In the genomic region with DNA sequence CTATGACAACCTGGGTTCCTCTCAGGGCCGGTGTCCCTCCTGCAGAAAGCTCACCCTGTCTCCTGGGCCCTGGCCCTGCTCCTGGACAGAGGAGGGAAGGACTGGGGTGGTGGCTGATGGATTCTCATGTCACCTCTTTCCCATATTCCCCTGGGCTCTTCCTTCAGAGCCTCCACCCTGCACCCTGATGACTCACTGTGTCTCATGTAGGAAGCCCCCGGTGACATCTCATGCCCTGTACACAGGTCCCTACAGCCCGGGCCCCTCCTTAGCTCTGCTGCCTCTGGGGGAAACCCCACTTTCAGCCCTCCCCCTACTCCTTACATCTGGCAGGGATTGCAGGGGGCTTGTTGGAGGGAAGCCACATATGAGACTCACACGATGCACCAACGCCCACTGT, we compare ENCODE assay signal across 8 cellular contexts.
DNase-seq lines count a peak whose midpoint lies in the region; ATAC-seq and TF ChIP-seq lines count a peak whose summit lies in the region.
"Not testable (repeated sequence)": the region's sequence is repeated elsewhere in the genome, so short reads cannot be mapped to it uniquely, and the experiment has no call there.

No MANE protein-coding gene starts in this region.

- H3K9me2 ChIP-seq in HCT116 (ENCODE audit: insufficient read depth): not testable (repeated sequence)

- H3F3A ChIP-seq in neural progenitor cell (ENCODE audit: low read depth): not testable (repeated sequence)

- ATAC-seq in HCT116 (peak; percentile 74), Panc1 (peak; percentile 24; the same call in 1 of the 2 replicates)

- not testable (repeated sequence) for H4K20me1 ChIP-seq in HCT116 (ENCODE audit: insufficient read depth); neural progenitor cell (ENCODE audit: low read depth)

- not testable (repeated sequence) for H3K27me3 Mint-ChIP-seq in endodermal cell (ENCODE audit: insufficient read depth); neural progenitor cell (ENCODE audit: insufficient read depth, low read depth)
- H3K27me3 Mint-ChIP-seq in glutamatergic neuron (ENCODE audit: unreplicated experiment): peaks cover 17% of the 10 kb centered on the region

- in situ Hi-C loops in Panc1 (cut with HindIII; ENCODE audit: low pct_unique_long_range_greater_than_20kb, low sequenced_read_pairs): not testable (repeated sequence)

- H3K4me3 ChIP-seq in HCT116 (replicated peaks in 1 of 2; ENCODE audit: low read depth in 1 of 2, low read length in 2 of 2); Panc1 (ENCODE audit: low read depth in 2 of 2, low read length in 2 of 2); endodermal cell (ENCODE audit: low read length); neural progenitor cell: not testable (repeated sequence)

- H3K9me3 Mint-ChIP-seq in endodermal cell, neural progenitor cell: not testable (repeated sequence)
- H3K9me3 Mint-ChIP-seq in glutamatergic neuron (ENCODE audit: unreplicated experiment): peaks cover 14% of the 10 kb centered on the region

- not testable (repeated sequence) for TF ChIP-seq CTCF in HCT116 (IDR thresholded peaks at IDR 0.05 in 2 of 3, conservative IDR thresholded peaks at IDR 0.05 in 1 of 3; ENCODE audit: borderline replicate concordance in 1 of 3, insufficient read depth in 1 of 3, low read depth in 2 of 3, low read length in 2 of 3); Panc1 (IDR thresholded peaks at IDR 0.05); endodermal cell (conservative IDR thresholded peaks at IDR 0.05); glutamatergic neuron (IDR thresholded peaks at IDR 0.05; ENCODE audit: partially characterized antibody, unreplicated experiment); neural progenitor cell (IDR thresholded peaks at IDR 0.05)

- intact Hi-C loops in HCT116 (cut with micrococcal nuclease); Panc1 (cut with micrococcal nuclease; ENCODE audit: unreplicated experiment): not testable (repeated sequence)

- peak overlapping the region; percentile 12; the same call in 1 of the 2 replicates for H3K4me2 ChIP-seq in HCT116 (ENCODE audit: low read length)
- not testable (repeated sequence) for H3K4me2 ChIP-seq in neural progenitor cell

- TF ChIP-seq POLR2A in HCT116 (IDR thresholded peaks at IDR 0.05; ENCODE audit: borderline replicate concordance, extremely low read depth, insufficient read depth, insufficient read length): not testable (repeated sequence)

- H3K27ac ChIP-seq in HCT116 (ENCODE audit: low read depth, low read length); Panc1 (ENCODE audit: low read length); endodermal cell (ENCODE audit: low read depth, low read length); neural progenitor cell: not testable (repeated sequence)

- WGBS in endodermal cell (ENCODE audit: insufficient coverage in 1 of 2, insufficient read length in 1 of 2), 2 experiments: 80 to 89% methylated on average over 1 to 5 of the region's 5 CpGs

- H3K4me3 Mint-ChIP-seq in endodermal cell; glutamatergic neuron (ENCODE audit: unreplicated experiment): not testable (repeated sequence)
- H3K4me3 Mint-ChIP-seq in neural progenitor cell: peak overlapping the region; percentile 24

- H3K79me2 ChIP-seq in HCT116 (ENCODE audit: insufficient read depth, low read length); neural progenitor cell (ENCODE audit: low read depth): not testable (repeated sequence)

- not testable (repeated sequence) for H3K9me3 ChIP-seq in HCT116 (ENCODE audit: control insufficient read depth in 1 of 2, insufficient read depth in 1 of 2, low read depth in 1 of 2, low read length in 2 of 2); Panc1 (ENCODE audit: control insufficient read depth, insufficient read depth, low read depth, low read length); endodermal cell (ENCODE audit: control insufficient read depth, low read length); neural progenitor cell (ENCODE audit: low read depth)

- H3K4me1 Mint-ChIP-seq in endodermal cell: peaks cover 18% of the 10 kb centered on the region
- H3K4me1 Mint-ChIP-seq in glutamatergic neuron (ENCODE audit: low read depth, unreplicated experiment): peaks cover 47% of the 10 kb centered on the region
- H3K4me1 Mint-ChIP-seq in neural progenitor cell: peaks cover 67% of the 10 kb centered on the region

- H3K27me3 ChIP-seq in HCT116 (ENCODE audit: insufficient read depth, low read length); Panc1 (ENCODE audit: control insufficient read depth, insufficient read depth, low read length); endodermal cell (ENCODE audit: control insufficient read depth, insufficient read depth, low read length, poor library complexity, severe bottlenecking); neural progenitor cell: not testable (repeated sequence)

- not testable (repeated sequence) for H3K36me3 ChIP-seq in HCT116 (ENCODE audit: control insufficient read depth in 1 of 2, insufficient read depth in 2 of 2, low read length in 2 of 2); Panc1 (ENCODE audit: control insufficient read depth, insufficient read depth, low read length); endodermal cell (ENCODE audit: control insufficient read depth, insufficient read depth, low read length); neural progenitor cell

- not testable (repeated sequence) for H2AFZ ChIP-seq in HCT116 (ENCODE audit: low read depth, low read length, poor library complexity, severe bottlenecking); neural progenitor cell (replicated peaks)

- H3K27ac Mint-ChIP-seq in endodermal cell (peak overlapping the region; percentile 52), glutamatergic neuron (ENCODE audit: unreplicated experiment) (peak overlapping the region; percentile 8)
- not testable (repeated sequence) for H3K27ac Mint-ChIP-seq in neural progenitor cell

- TF ChIP-seq RAD21 in HCT116 (IDR thresholded peaks at IDR 0.05; ENCODE audit: low read depth): not testable (repeated sequence)

- not testable (repeated sequence) for H3K9ac ChIP-seq in HCT116 (ENCODE audit: low read length); endodermal cell (ENCODE audit: extremely low read depth, low read length, poor library complexity, severe bottlenecking); neural progenitor cell

- RAD21 ChIA-PET in HCT116 (lab: Charles Lee; ENCODE audit: low non-redundant PET in 1 of 2, low total read pairs in 2 of 2, uncharacterized antibody in 2 of 2, unreplicated experiment in 2 of 2): not testable (repeated sequence)

- not testable (repeated sequence) for H3K4me1 ChIP-seq in HCT116 (ENCODE audit: control insufficient read depth in 1 of 2, insufficient read depth in 2 of 2, low read length in 2 of 2); Panc1 (ENCODE audit: control insufficient read depth, insufficient read depth, low read length); endodermal cell (ENCODE audit: control insufficient read depth, insufficient read depth, low read length)
- H3K4me1 ChIP-seq in neural progenitor cell: peaks cover 20% of the 10 kb centered on the region

- DNase-seq in A172 (ENCODE audit: low spot score) (peak; percentile 46), NCI-H2171 treated with DMSO at 0.1 percent for 48 hours (lab: John Stamatoyannopoulos, UW) (peak; percentile 58), SW480 (ENCODE audit: low spot score) (peak; percentile 51)
- not testable (repeated sequence) for DNase-seq in HCT116 (ENCODE audit: low read depth, low spot score); Panc1 (ENCODE audit: low read depth, low spot score); endodermal cell; glutamatergic neuron; neural progenitor cell (ENCODE audit: low spot score)

- H3K36me3 Mint-ChIP-seq in endodermal cell (ENCODE audit: low read depth); glutamatergic neuron (ENCODE audit: unreplicated experiment); neural progenitor cell: not testable (repeated sequence)

- POLR2A ChIA-PET in HCT116 (lab: Charles Lee); Panc1 (lab: Charles Lee): not testable (repeated sequence)

- BruUV-seq in HCT116 (replicated peaks; lab: Mats Ljungman, UMichigan); Panc1 (replicated peaks; lab: Mats Ljungman, UMichigan): not testable (repeated sequence)

- CTCF ChIA-PET in HCT116 (lab: Charles Lee); Panc1 (lab: Charles Lee): not testable (repeated sequence)
